Comparison of ENCODE assay signal across 9 cellular contexts in genomic region chr17:39018267-39019134, GRCh38. TPM values are rescaled to one million over a fixed set of nuclear protein-coding genes. Genes with fewer than 3 reads are reported as not detected.
DNase-seq lines count a peak whose midpoint lies in the region; ATAC-seq, FAIRE-seq and TF ChIP-seq lines count a peak whose summit lies in the region.
"Had no signal": no experiment of that assay in that cellular context is flagged by ENCODE, and none has a peak within 500 bp of the region (broad histone marks: within the 10 kb centered on the region; RNA-seq: fewer than 3 reads in every experiment).

No MANE protein-coding gene starts in this region.

- DNase-seq in GM10248 (ENCODE audit: extremely low spot score) (peak; percentile 29), NAMALWA (ENCODE audit: low spot score) (peak; percentile 11), bronchial epithelial cell (ENCODE audit: low read depth) (peak; percentile 9), smooth muscle cell (lab: John Stamatoyannopoulos, UW; ENCODE audit: unreplicated experiment) (no peak), NK-92 (lab: John Stamatoyannopoulos, UW; ENCODE audit: unreplicated experiment) (no peak), HPDE6-E6E7 (ENCODE audit: extremely low spot score) (no peak)

- no peaks in the 10 kb centered on the region for H3K36me3 ChIP-seq in bronchial epithelial cell (ENCODE audit: control insufficient read depth, insufficient read depth, low read length)
- no peaks in the 10 kb centered on the region for H3K36me3 ChIP-seq in smooth muscle cell (ENCODE audit: low read depth)

- H3K4me3 ChIP-seq in bronchial epithelial cell (ENCODE audit: low read depth, low read length) = no peak overlapping the region
- H3K4me3 ChIP-seq in smooth muscle cell = no peak overlapping the region

- H4K20me1 ChIP-seq in smooth muscle cell (ENCODE audit: low read depth) = no peaks in the 10 kb centered on the region

- peak overlapping the region; percentile 24 for H3K4me2 ChIP-seq in smooth muscle cell

- ATAC-seq in HG03095 (IDR thresholded peaks at IDR 0.05; ENCODE audit: unreplicated experiment) (no peak), HG03045 (IDR thresholded peaks at IDR 0.05; ENCODE audit: unreplicated experiment) (no peak)

- H3K79me2 ChIP-seq in smooth muscle cell (ENCODE audit: low read depth) = no peaks in the 10 kb centered on the region

- CTCF ChIA-PET in GM10248 (lab: Yijun Ruan, JAX) = interaction anchor here (0.9 to 4.0 kb wide), 5 partner anchors 10 to 135 kb away, joined by 3 to 23 read pairs (median 4); no protein-coding TSS in a partner anchor

- peaks cover 10% of the 10 kb centered on the region for H3K4me1 ChIP-seq in smooth muscle cell (ENCODE audit: low read depth)

- TF ChIP-seq CTCF in GM10248 (IDR thresholded peaks at IDR 0.05; ENCODE audit: control extremely low read depth, extremely low read depth, low read depth, missing control alignments) = no peak
- no peak for TF ChIP-seq CTCF in bronchial epithelial cell (IDR thresholded peaks at IDR 0.05; ENCODE audit: insufficient read depth, low read length, severe bottlenecking)
- no peak for TF ChIP-seq CTCF in smooth muscle cell (IDR thresholded peaks at IDR 0.05; ENCODE audit: borderline replicate concordance, insufficient read depth, poor library complexity, severe bottlenecking)

- no peaks in the 10 kb centered on the region for H3K9me3 ChIP-seq in smooth muscle cell (replicated peaks; ENCODE audit: low read depth)

- no peaks in the 10 kb centered on the region for H3K27me3 ChIP-seq in bronchial epithelial cell (ENCODE audit: control insufficient read depth, insufficient read depth, low read length)
- H3K27me3 ChIP-seq in smooth muscle cell (ENCODE audit: low read depth) = no peaks in the 10 kb centered on the region

- H3K27ac ChIP-seq in smooth muscle cell (ENCODE audit: low read depth) = peak overlapping the region; percentile 45

- H3K9ac ChIP-seq in smooth muscle cell (ENCODE audit: low read depth) = no peak overlapping the region

- POLR2A ChIA-PET in GM10248 (lab: Yijun Ruan, JAX) = no interaction called here

- H3F3A ChIP-seq in smooth muscle cell (ENCODE audit: low read depth) = peaks cover 24% of the 10 kb centered on the region

- FAIRE-seq in bronchial epithelial cell (lab: Jason Lieb, UNC) = no peak

- H2AFZ ChIP-seq in smooth muscle cell (ENCODE audit: low read depth) = peak overlapping the region; percentile 26

- 38% methylated on average over 11 of the region's 11 CpGs for WGBS in smooth muscle cell (ENCODE audit: low lambda C conversion rate)

RNA-seq across cellular contexts. Expression of gene FBXO47, which starts 51.3 kb away (rescaled TPM):
- total RNA-seq in bronchial epithelial cell = under 0.01 TPM in 1 of 2 replicates, not detected in the other
- total RNA-seq in smooth muscle cell = not detected in 2 replicates
- polyA plus RNA-seq in smooth muscle cell = not detected in 2 replicates
- total RNA-seq: mesenteric fat pad had no signal

Comparison
In these comparisons a context has a peak if more than half of its experiments do, and no peak if none do; other contexts are left out.
1. DNase-seq: peak in GM10248 (single experiment), NAMALWA (single experiment) and bronchial epithelial cell (single experiment); none in smooth muscle cell (single experiment), NK-92 (single experiment) and HPDE6-E6E7 (single experiment).